Comparison of ENCODE assay signal across 16 cellular contexts in genomic region chr15:42891569-42891968, GRCh38. TPM values are rescaled to one million over a fixed set of nuclear protein-coding genes. Genes with fewer than 3 reads are reported as not detected.
DNase-seq lines count a peak whose midpoint lies in the region; ATAC-seq, FAIRE-seq and TF ChIP-seq lines count a peak whose summit lies in the region.
"Had no signal": no experiment of that assay in that cellular context is flagged by ENCODE, and none has a peak within 500 bp of the region (broad histone marks: within the 10 kb centered on the region; RNA-seq: fewer than 3 reads in every experiment).

No MANE protein-coding gene starts in this region.

- no peak overlapping the region for H2BK15ac ChIP-seq in H1 (ENCODE audit: low read length)

- H4K20me1 ChIP-seq in PC-3 (ENCODE audit: low read length), result no peaks in the 10 kb centered on the region
- H4K20me1 ChIP-seq in H1 (replicated peaks in 1 of 2; ENCODE audit: control insufficient read depth in 1 of 2, insufficient read depth in 2 of 2, low read length in 2 of 2), result no peaks in the 10 kb centered on the region

- H3K4me1 ChIP-seq in PC-3 (ENCODE audit: insufficient read depth, low read length) (peaks cover 17% of the 10 kb centered on the region), H1 (replicated peaks in 1 of 4; ENCODE audit: control insufficient read depth in 3 of 4, insufficient read depth in 4 of 4, low read length in 3 of 4) (peaks cover 0 to 8% (median 6%) of the 10 kb centered on the region in 4 experiments; a peak in 4 of 7 replicates)

- H4K8ac ChIP-seq in H1 (ENCODE audit: extremely low read depth, insufficient read depth, low read length), result no peak overlapping the region

- CTCF ChIA-PET in Calu3 (lab: Charles Lee), result interaction anchor here (0.6 kb wide), 1 partner anchor 162 kb away, joined by 3 read pairs; no protein-coding TSS in a partner anchor
- CTCF ChIA-PET in PC-3 (lab: Charles Lee), result no interaction called here
- CTCF ChIA-PET in H1 (lab: Charles Lee; ENCODE audit: partially characterized antibody), result interaction anchor here (0.7 to 2.1 kb wide), 3 partner anchors 9 to 90 kb away, joined by 3 to 6 read pairs (median 4); no protein-coding TSS in a partner anchor

- no peaks in the 10 kb centered on the region for H3K27me3 Mint-ChIP-seq in Calu3 (ENCODE audit: unreplicated experiment)

- no peaks in the 10 kb centered on the region for H3K36me3 ChIP-seq in PC-3 (ENCODE audit: low read depth, low read length)
- no peaks in the 10 kb centered on the region; a peak in 1 of 8 replicates for H3K36me3 ChIP-seq in H1 (ENCODE audit: control insufficient read depth in 2 of 4, insufficient read depth in 4 of 4, low read length in 3 of 4)

- H3K36me3 Mint-ChIP-seq in Calu3 (ENCODE audit: insufficient read depth, unreplicated experiment), result no peaks in the 10 kb centered on the region

- POLR2A ChIA-PET in PC-3 (lab: Charles Lee; ENCODE audit: unreplicated experiment), result no interaction called here
- POLR2A ChIA-PET in H1 (lab: Charles Lee; ENCODE audit: partially characterized antibody), result interaction anchor here (0.5 to 0.9 kb wide), 4 partner anchors 14 to 618 kb away, joined by 3 read pairs; partner anchors contain the start of gene TMEM87A

- H3K79me1 ChIP-seq in H1 (ENCODE audit: low read depth, low read length), result no peaks in the 10 kb centered on the region

- no peak overlapping the region for H3K27ac ChIP-seq in PC-3 (ENCODE audit: low read length)
- H3K27ac ChIP-seq in H1 (ENCODE audit: low read depth, low read length), result no peak overlapping the region

- H3F3A ChIP-seq in PC-3 (ENCODE audit: low read length, unreplicated experiment), result no peaks in the 10 kb centered on the region

- intact Hi-C loops in Calu3 (cut with micrococcal nuclease; ENCODE audit: unreplicated experiment) (no loop called here), PC-3 (cut with micrococcal nuclease) (no loop called here)

- 0 out of 2 replicates have a peak overlapping the region, but pooled peaks have one; percentile 54 for H2BK5ac ChIP-seq in H1 (ENCODE audit: low read depth, low read length)

- peaks cover 9% of the 10 kb centered on the region for H3K4me1 Mint-ChIP-seq in Calu3 (ENCODE audit: low read depth, unreplicated experiment)

- H3K23me2 ChIP-seq in H1 (ENCODE audit: low read depth, low read length), result peaks cover 2% of the 10 kb centered on the region; the same call in 1 of the 2 replicates

- no peak overlapping the region for H3K23ac ChIP-seq in H1 (ENCODE audit: insufficient read length)

- no peak for TF ChIP-seq RAD21 in H1 (IDR thresholded peaks at IDR 0.05 in 1 of 2, conservative IDR thresholded peaks at IDR 0.05 in 1 of 2; ENCODE audit: low read depth in 2 of 2, low read length in 2 of 2)

- no peak for TF ChIP-seq POLR2A in H1 (IDR thresholded peaks at IDR 0.05; ENCODE audit: control extremely low read depth in 1 of 2, low read depth in 2 of 2, low read length in 2 of 2)

- H3K9ac ChIP-seq in PC-3 (ENCODE audit: low read length) (no peak overlapping the region), H1 (replicated peaks in 1 of 4; ENCODE audit: extremely low read depth in 1 of 4, low read depth in 3 of 4, low read length in 3 of 4) (no peak overlapping the region)

- H3K27ac Mint-ChIP-seq in Calu3 (ENCODE audit: unreplicated experiment), result peak overlapping the region; percentile 66

- peak overlapping the region; percentile 72; the same call in 1 of the 2 replicates for H2BK20ac ChIP-seq in H1 (ENCODE audit: low read length)

- no TSS peak for BruUV-seq in Calu3 (replicated peaks; lab: Mats Ljungman, UMichigan)
- BruUV-seq in PC-3 (replicated peaks; lab: Mats Ljungman, UMichigan), result no TSS peak

- H3K4me3 ChIP-seq in PC-3 (ENCODE audit: low read length), result no peak overlapping the region
- no peak overlapping the region for H3K4me3 ChIP-seq in H1 (ENCODE audit: extremely low read depth in 1 of 4, insufficient read depth in 2 of 4, low read depth in 3 of 4, low read length in 4 of 4)

- H3K27me3 ChIP-seq in PC-3 (ENCODE audit: low read length) (no peaks in the 10 kb centered on the region), H1 (replicated peaks in 1 of 4; ENCODE audit: control insufficient read depth in 3 of 4, extremely low read depth in 1 of 4, insufficient read depth in 3 of 4, low read length in 3 of 4) (no peaks in the 10 kb centered on the region)

- H2AK5ac ChIP-seq in H1 (ENCODE audit: low read depth, low read length), result no peak overlapping the region

- H3K14ac ChIP-seq in H1 (ENCODE audit: insufficient read length), result no peak overlapping the region

- no peak overlapping the region; the same call in 1 of the 2 replicates for H3K18ac ChIP-seq in H1 (ENCODE audit: extremely low read depth, low read length)

- no peak overlapping the region for H3K4ac ChIP-seq in H1 (replicated peaks; ENCODE audit: insufficient read length, low read depth, low read length)

- no peaks in the 10 kb centered on the region for H3K9me2 ChIP-seq in PC-3 (replicated peaks; ENCODE audit: low read length)

- H3K79me2 ChIP-seq in PC-3 (ENCODE audit: low read length) (no peaks in the 10 kb centered on the region), H1 (ENCODE audit: control insufficient read depth in 1 of 2, insufficient read depth in 2 of 2, low read length in 2 of 2) (peaks cover 0 to 15% of the 10 kb centered on the region in 2 experiments; a peak in 2 of 4 replicates)

- H4K91ac ChIP-seq in H1 (replicated peaks; ENCODE audit: insufficient read length, low read length), result no peak overlapping the region

- H2BK120ac ChIP-seq in H1 (replicated peaks; ENCODE audit: low read depth, low read length), result no peak overlapping the region

- no peak overlapping the region for H2AFZ ChIP-seq in PC-3 (ENCODE audit: low read length)
- H2AFZ ChIP-seq in H1 (ENCODE audit: low read length), result no peak overlapping the region

- no peaks in the 10 kb centered on the region for H3K9me3 Mint-ChIP-seq in Calu3 (ENCODE audit: low read depth, unreplicated experiment)

- ATAC-seq in PC-3 (peak; percentile 74), GM18868 (IDR thresholded peaks at IDR 0.05; ENCODE audit: unreplicated experiment) (no peak), HG03039 (IDR thresholded peaks at IDR 0.05; ENCODE audit: unreplicated experiment) (no peak), HG03196 (IDR thresholded peaks at IDR 0.05; ENCODE audit: unreplicated experiment) (no peak)

- no peak overlapping the region for H4K5ac ChIP-seq in H1 (ENCODE audit: insufficient read length, low read depth, low read length)

- H3K9me3 ChIP-seq in PC-3 (ENCODE audit: low read length), result no peaks in the 10 kb centered on the region
- H3K9me3 ChIP-seq in H1 (ENCODE audit: insufficient read depth in 2 of 2, low read depth in 1 of 2, low read length in 1 of 2), result peaks cover 0 to 2% of the 10 kb centered on the region in 2 experiments; a peak in 1 of 4 replicates

- TF ChIP-seq EP300 in H1 (IDR thresholded peaks at IDR 0.05; ENCODE audit: borderline replicate concordance in 1 of 2, low read depth in 2 of 2, low read length in 2 of 2), result no peak

- TF ChIP-seq CTCF in Calu3 (IDR thresholded peaks at IDR 0.05; ENCODE audit: unreplicated experiment), result no peak
- TF ChIP-seq CTCF in PC-3 (conservative IDR thresholded peaks at IDR 0.05; ENCODE audit: low read depth, low read length), result no peak
- TF ChIP-seq CTCF in H1 (IDR thresholded peaks at IDR 0.05; ENCODE audit: control extremely low read depth in 1 of 3, insufficient read depth in 1 of 3, low read depth in 1 of 3, low read length in 3 of 3), result no peak

- no peak overlapping the region for H3K4me3 Mint-ChIP-seq in Calu3 (ENCODE audit: low read depth, unreplicated experiment)

- H3K4me2 ChIP-seq in PC-3 (ENCODE audit: low read length) (no peak overlapping the region), H1 (ENCODE audit: insufficient read depth in 1 of 2, low read depth in 2 of 2, low read length in 2 of 2) (no peak overlapping the region; a peak in 1 of 4 replicates)

- no peak overlapping the region for H3K56ac ChIP-seq in H1 (replicated peaks; ENCODE audit: insufficient read length, low read depth, low read length)

- FAIRE-seq in H1 (lab: Jason Lieb, UNC), result no peak
- FAIRE-seq: HTR-8/SVneo had no signal

- 0 out of 2 replicates have a peak overlapping the region, but pooled peaks have one; percentile 11 for H2BK12ac ChIP-seq in H1 (ENCODE audit: low read depth, low read length)

- peak; percentile 1 for DNase-seq in Calu3
- DNase-seq in PC-3, result peak; percentile 23
- DNase-seq in H1 (ENCODE audit: low read depth in 1 of 2, low spot score in 2 of 2), result no peak
- peak; percentile 13 for DNase-seq in myocyte (ENCODE audit: low read depth)
- DNase-seq in hippocampal formation (lab: John Stamatoyannopoulos, UW), result no peak
- DNase-seq: activated CD4-positive, alpha-beta T cell treated with anti-CD3 and anti-CD28 coated beads for 48 hours; activated CD8-positive, alpha-beta memory T cell treated with anti-CD3 and anti-CD28 coated beads, Interleukin-2, amount 50 U/mL, for 48 hours; activated naive CD4-positive, alpha-beta T cell; C1 segment of cervical spinal cord; DMS53; NCI-H748 treated with DMSO at 0.1 percent for 48 hours; substantia nigra had no signal

- WGBS in H1 (ENCODE audit: extremely low coverage in 1 of 2, insufficient coverage in 1 of 2, insufficient read length in 1 of 2, insufficient replicate concordance in 2 of 2, low coverage in 1 of 2, low lambda C conversion rate in 2 of 2, missing lambda C conversion rate in 1 of 2), 2 experiments, result 96% methylated on average over 3 of the region's 3 CpGs; no CpG with 5 or more reads in 1 of the 2 experiments

TF ChIP-seq in H1, 55 proteins besides CTCF, POLR2A, EP300 and RAD21 (continues in another document):
- no peak for TF ChIP-seq FOSL1 (IDR thresholded peaks at IDR 0.05; ENCODE audit: insufficient read depth, low read depth, low read length)
- no peak for TF ChIP-seq TAF1 (IDR thresholded peaks at IDR 0.05; ENCODE audit: low read depth, low read length)
- no peak for TF ChIP-seq CBX5 (IDR thresholded peaks at IDR 0.05; ENCODE audit: low read depth, low read length)
- no peak for TF ChIP-seq JUND (IDR thresholded peaks at IDR 0.05; ENCODE audit: low read length)
- TF ChIP-seq SIRT6 (IDR thresholded peaks at IDR 0.05; ENCODE audit: low read length), result no peak
- no peak for TF ChIP-seq EGR1 (IDR thresholded peaks at IDR 0.05; ENCODE audit: borderline replicate concordance, low read depth, low read length)
- no peak for TF ChIP-seq BACH1 (IDR thresholded peaks at IDR 0.05; ENCODE audit: low read length)
- no peak for TF ChIP-seq SP4 (IDR thresholded peaks at IDR 0.05; ENCODE audit: low read length)

RNA-seq across cellular contexts. Expression of gene TTBK2, which starts 29.0 kb away (rescaled TPM):
- total RNA-seq in Calu3 (2022) (5.3 TPM in 2 replicates), PC-3 (2014; rRNA removed) (3.5 and 6.0 TPM in 2 replicates), myocyte (10.4 and 14.6 TPM in 2 replicates)
- total RNA-seq in H1 (2021; fragmentation: NEBNext Ultra II Directional; extraction: Animal tissue kit (Norgen Biotek cat#: 25700)), result 13.1 and 18.2 TPM in 2 replicates
- polyA plus RNA-seq in H1 (2011; rRNA removed), result 2.7 and 2.9 TPM in 2 replicates
- polyA plus RNA-seq in H1 (2011; cell fraction: cytosol; rRNA removed), result 4.1 TPM
- 3.7 TPM for polyA plus RNA-seq in H1 (2011; cell fraction: nucleus; rRNA removed)
- 3.2 to 5.0 TPM (median 3.9 TPM) in 4 replicates for polyA plus RNA-seq in H1 (2012, experiment 1 of 2)
- polyA plus RNA-seq in H1 (2012, experiment 2 of 2), result 0.22 TPM
- 4.3 TPM for polyA plus RNA-seq in H1 (2013, experiment 1 of 2)
- polyA plus RNA-seq in H1 (2013, experiment 2 of 2), result 3.7 TPM
- polyA minus RNA-seq in H1 (2011; rRNA and poly(A)+ RNA removed), result 19.3 and 21.2 TPM in 2 replicates
- polyA minus RNA-seq in H1 (2011; cell fraction: cytosol; rRNA and poly(A)+ RNA removed), result 8.4 TPM
- polyA minus RNA-seq in H1 (2011; cell fraction: nucleus; rRNA and poly(A)+ RNA removed), result 13.5 TPM
- polyA plus RNA-seq in myocyte (2012), result 4.8 TPM

Comparison
In these comparisons a context has a peak if more than half of its experiments do, and no peak if none do; other contexts are left out.
1. DNase-seq: peak in Calu3 (single experiment), PC-3 (single experiment) and myocyte (single experiment); none in H1 (0 of 2) and hippocampal formation (0 of 2).